Comparison of ENCODE assay signal across 1 cellular context in genomic region chr4:6941796-6942195, GRCh38.
TF ChIP-seq lines count a peak whose summit lies in the region.

No MANE protein-coding gene starts in this region.

TF ChIP-seq in IMR-90, 13 proteins besides CTCF, POLR2A, EP300 and RAD21:
- TF ChIP-seq RFX5 (IDR thresholded peaks at IDR 0.05; ENCODE audit: low read depth, low read length) = no peak
- no peak for TF ChIP-seq CHD1 (IDR thresholded peaks at IDR 0.05; ENCODE audit: low read depth, low read length)
- no peak for TF ChIP-seq USF2 (IDR thresholded peaks at IDR 0.05; ENCODE audit: low read depth, low read length)
- no peak for TF ChIP-seq RCOR1 (IDR thresholded peaks at IDR 0.05; ENCODE audit: insufficient replicate concordance, low read length)
- no peak for TF ChIP-seq ELK1 (IDR thresholded peaks at IDR 0.05; ENCODE audit: borderline replicate concordance, low read depth, low read length)
- TF ChIP-seq FOS (IDR thresholded peaks at IDR 0.05; ENCODE audit: low read depth, low read length) = no peak
- TF ChIP-seq MAFK (IDR thresholded peaks at IDR 0.05; ENCODE audit: low read depth, low read length) = no peak
- TF ChIP-seq MAZ (IDR thresholded peaks at IDR 0.05; ENCODE audit: borderline replicate concordance, low read depth, low read length) = no peak
- no peak for TF ChIP-seq CEBPB (IDR thresholded peaks at IDR 0.05; ENCODE audit: low read depth, low read length)
- TF ChIP-seq NFE2L2 (IDR thresholded peaks at IDR 0.05; ENCODE audit: low read depth, low read length) = no peak
- TF ChIP-seq SMC3 (IDR thresholded peaks at IDR 0.05; ENCODE audit: low read depth, low read length) = no peak
- TF ChIP-seq BHLHE40 (IDR thresholded peaks at IDR 0.05; ENCODE audit: low read depth, low read length) = no peak
- TF ChIP-seq MXI1 (IDR thresholded peaks at IDR 0.05; ENCODE audit: borderline replicate concordance, low read depth, low read length) = no peak
